ENCODE assay signal across 26 cellular contexts in genomic region chr3:10088256-10088655, GRCh38. TPM values are rescaled to one million over a fixed set of nuclear protein-coding genes. Genes with fewer than 3 reads are reported as not detected.
"Had no signal": no experiment of that assay in that cellular context is flagged by ENCODE, and none has a peak within 500 bp of the region (broad histone marks: within the 10 kb centered on the region; RNA-seq: fewer than 3 reads in every experiment).

No MANE protein-coding gene starts in this region.

- ATAC-seq: activated CD8-positive, alpha-beta memory T cell treated with anti-CD3 and anti-CD28 coated beads, Interleukin-2, amount 10 ng/mL, durations not matched to agents 7 days and 5 days; right cardiac atrium had no signal

- FAIRE-seq: colon, endometrium had no signal

- H3K4me1 ChIP-seq: esophagus muscularis mucosa, prostate gland, tibial nerve, uterus had no signal

- H3K27ac ChIP-seq: brain microvascular endothelial cell, esophagus muscularis mucosa, prostate gland, skin epidermis, tibial nerve, uterus had no signal

- DNase-seq: activated B cell treated with CpG ODN at 0.5 μM for 24 hours; activated CD4-positive, alpha-beta memory T cell treated with anti-CD3 and anti-CD28 coated beads, Interleukin-2, amount 10 ng/mL, durations not matched to agents 7 days and 5 days; activated CD4-positive, alpha-beta T cell treated with anti-CD3 and anti-CD28 coated beads for 48 hours; activated CD8-positive, alpha-beta memory T cell treated with anti-CD3 and anti-CD28 coated beads, Interleukin-2, amount 10 ng/mL, durations not matched to agents 7 days and 5 days; activated naive CD4-positive, alpha-beta T cell treated with Interleukin-2 at 50 U/mL for 16 hours; activated naive CD8-positive, alpha-beta T cell treated with anti-CD3 and anti-CD28 coated beads, Interleukin-2, amount 10 ng/mL, durations not matched to agents 7 days and 5 days; brain microvascular endothelial cell; central memory CD4-positive, alpha-beta T cell; foreskin fibroblast; hippocampal formation; islet precursor cell; right cardiac atrium; stimulated activated CD4-positive, alpha-beta T cell treated with anti-CD3 and anti-CD28 coated beads, Interleukin-15, amount 100 ng/mL, for 24 hours; stimulated activated CD4-positive, alpha-beta T cell treated with anti-CD3 and anti-CD28 coated beads, Interleukin-2, amount 100 ng/mL, for 48 hours; T-helper 1 cell; T-helper 9 cell; uterus had no signal

- H3K27me3 ChIP-seq: brain microvascular endothelial cell, esophagus muscularis mucosa, tibial nerve, uterus had no signal

- H3K4me3 ChIP-seq: esophagus muscularis mucosa, lung, prostate gland, skin epidermis, tibial nerve, uterus had no signal

- H3K36me3 ChIP-seq: brain microvascular endothelial cell, esophagus muscularis mucosa, prostate gland, tibial nerve, uterus had no signal

- H3K9me3 ChIP-seq: esophagus muscularis mucosa, prostate gland, tibial nerve, uterus had no signal

RNA-seq across cellular contexts. Expression of gene FANCD2OS, which starts 19.8 kb away (rescaled TPM):
- total RNA-seq: activated B cell treated with CpG ODN at 0.5 μM for 24 hours; activated CD4-positive, alpha-beta memory T cell treated with anti-CD3 and anti-CD28 coated beads, Interleukin-2, amount 10 ng/mL, durations not matched to agents 7 days and 5 days; activated CD8-positive, alpha-beta memory T cell treated with anti-CD3 and anti-CD28 coated beads, Interleukin-2, amount 10 ng/mL, durations not matched to agents 7 days and 5 days; activated naive CD8-positive, alpha-beta T cell treated with anti-CD3 and anti-CD28 coated beads, Interleukin-2, amount 10 ng/mL, durations not matched to agents 7 days and 5 days; esophagus muscularis mucosa; lung; omental fat pad; right cardiac atrium; tibial nerve; uterus had no signal
- polyA plus RNA-seq: lung, neural cell, right cardiac atrium had no signal
